ENCODE assay signal across 8 cellular contexts in genomic region chr9:78821126-78821822, GRCh38.
DNase-seq lines count a peak whose midpoint lies in the region; ATAC-seq and TF ChIP-seq lines count a peak whose summit lies in the region.

No MANE protein-coding gene starts in this region.

- CTCF ChIA-PET in AG04450 (lab: Charles Lee): interaction anchor here (0.6 to 2.0 kb wide), 11 partner anchors 9 to 382 kb away, joined by 3 to 8 read pairs (median 3); no protein-coding TSS in a partner anchor

- H3K36me3 ChIP-seq in WERI-Rb-1 (no peaks in the 10 kb centered on the region), stomach (no peaks in the 10 kb centered on the region)

- H3K27ac ChIP-seq in AG04450 (ENCODE audit: low read depth, low read length) (no peak overlapping the region), WERI-Rb-1 (no peak overlapping the region), stomach (no peak overlapping the region)

- DNase-seq in AG04450 (ENCODE audit: low read depth, low spot score) (no peak), NCI-H1105 (lab: John Stamatoyannopoulos, UW) (peak; percentile 1), WERI-Rb-1 (no peak), hepatic stellate cell (ENCODE audit: low spot score) (peak; percentile 26), stomach (no peak), DMS79 (lab: John Stamatoyannopoulos, UW) (no peak)

- WGBS in stomach, 5 donors: 41 to 49% (median 47%) methylated on average over 9 of the region's 9 CpGs

- POLR2A ChIA-PET in AG04450 (lab: Yijun Ruan, JAX): no interaction called here

- ATAC-seq in HG02623 (IDR thresholded peaks at IDR 0.05; ENCODE audit: unreplicated experiment): peak; percentile 80

- H3K9me3 ChIP-seq in AG04450 (ENCODE audit: control insufficient read depth, insufficient read depth, low read length) (no peaks in the 10 kb centered on the region), WERI-Rb-1 (ENCODE audit: severe bottlenecking) (no peaks in the 10 kb centered on the region), stomach (no peaks in the 10 kb centered on the region)

- peaks cover 0 to 5% (median 0%) of the 10 kb centered on the region in 4 donors for H3K4me1 ChIP-seq in stomach

- no peak for TF ChIP-seq EP300 in stomach (IDR thresholded peaks at IDR 0.05)

- intact Hi-C loops in stomach (cut with DNase I; ENCODE audit: low total_unique reads): no loop called here

- no peak for TF ChIP-seq POLR2A in stomach (IDR thresholded peaks at IDR 0.05)

- H3K4me3 ChIP-seq in AG04450 (ENCODE audit: low read depth, low read length) (no peak overlapping the region), GM12875 (ENCODE audit: low read depth, low read length) (no peak overlapping the region), WERI-Rb-1 (ENCODE audit: low read depth, low read length) (no peak overlapping the region), stomach (peak overlapping the region in 3 of 4 donors; percentile 8 to 29 (median 25))

- TF ChIP-seq CTCF in AG04450 (IDR thresholded peaks at IDR 0.05; ENCODE audit: low read depth, low read length) (peak; percentile 73), GM12875 (IDR thresholded peaks at IDR 0.05; ENCODE audit: borderline replicate concordance, insufficient read depth, low read depth, low read length) (peak; percentile 50; the same call in 1 of the 2 replicates), WERI-Rb-1 (IDR thresholded peaks at IDR 0.05; ENCODE audit: low read depth, low read length) (peak; percentile 54), stomach (IDR thresholded peaks at IDR 0.05) (peak in 5 of 7 experiments; percentile 46 to 69 (median 49))

- no peaks in the 10 kb centered on the region for H3K27me3 ChIP-seq in AG04450 (ENCODE audit: control insufficient read depth, insufficient read depth, low read length)
- H3K27me3 ChIP-seq in WERI-Rb-1 (ENCODE audit: insufficient read depth, low read depth, severe bottlenecking): no peaks in the 10 kb centered on the region
- H3K27me3 ChIP-seq in stomach: no peaks in the 10 kb centered on the region

Comparison
In these comparisons a context has a peak if more than half of its experiments do, and no peak if none do; other contexts are left out.
1. DNase-seq: peak in NCI-H1105 (single experiment) and hepatic stellate cell (single experiment); none in AG04450 (single experiment), WERI-Rb-1 (single experiment), stomach (single experiment) and DMS79 (single experiment).
2. H3K4me3 ChIP-seq: peak in stomach (3 of 4); none in AG04450 (single experiment), GM12875 (single experiment) and WERI-Rb-1 (single experiment).
3. Peak in every context shown above with its lines, with median percentiles within 50 percentile points of each other: CTCF ChIP-seq.